ENCODE assay signal across 1 cellular context in the genomic region with DNA sequence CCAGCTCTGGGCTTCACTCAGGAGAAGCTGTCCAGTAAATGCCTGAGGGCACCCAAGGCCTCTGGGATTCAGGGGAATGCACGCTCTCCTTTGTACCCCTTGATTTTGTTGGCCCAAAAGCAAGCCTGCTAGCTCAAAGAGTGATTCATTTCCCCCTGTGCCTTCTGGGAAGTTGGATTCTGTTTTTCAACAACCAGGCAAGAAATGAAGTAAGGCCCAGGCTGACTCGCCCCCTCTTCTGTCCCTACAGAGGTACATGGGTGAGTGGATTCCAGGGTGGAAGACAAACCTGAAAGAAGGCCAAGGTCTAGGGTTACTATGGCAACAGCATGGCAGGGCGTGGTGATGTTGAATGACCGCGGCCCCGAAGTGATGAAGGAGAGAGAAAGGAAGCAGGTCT.
TF ChIP-seq lines count a peak whose summit lies in the region.

No MANE protein-coding gene starts in this region.

TF ChIP-seq in HepG2, 621 proteins besides CTCF, POLR2A, EP300 and RAD21 (continued from another document):
- TF ChIP-seq, protein P1, sequence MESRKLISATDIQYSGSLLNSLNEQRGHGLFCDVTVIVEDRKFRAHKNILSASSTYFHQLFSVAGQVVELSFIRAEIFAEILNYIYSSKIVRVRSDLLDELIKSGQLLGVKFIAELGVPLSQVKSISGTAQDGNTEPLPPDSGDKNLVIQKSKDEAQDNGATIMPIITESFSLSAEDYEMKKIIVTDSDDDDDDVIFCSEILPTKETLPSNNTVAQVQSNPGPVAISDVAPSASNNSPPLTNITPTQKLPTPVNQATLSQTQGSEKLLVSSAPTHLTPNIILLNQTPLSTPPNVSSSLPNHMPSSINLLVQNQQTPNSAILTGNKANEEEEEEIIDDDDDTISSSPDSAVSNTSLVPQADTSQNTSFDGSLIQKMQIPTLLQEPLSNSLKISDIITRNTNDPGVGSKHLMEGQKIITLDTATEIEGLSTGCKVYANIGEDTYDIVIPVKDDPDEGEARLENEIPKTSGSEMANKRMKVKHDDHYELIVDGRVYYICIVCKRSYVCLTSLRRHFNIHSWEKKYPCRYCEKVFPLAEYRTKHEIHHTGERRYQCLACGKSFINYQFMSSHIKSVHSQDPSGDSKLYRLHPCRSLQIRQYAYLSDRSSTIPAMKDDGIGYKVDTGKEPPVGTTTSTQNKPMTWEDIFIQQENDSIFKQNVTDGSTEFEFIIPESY (CRISPR knock-in tag; IDR thresholded peaks at IDR 0.05): 0 out of 2 replicates have a peak, but pooled peaks have one; percentile 13
